ENCODE assay signal across 32 cellular contexts in the genomic region with DNA sequence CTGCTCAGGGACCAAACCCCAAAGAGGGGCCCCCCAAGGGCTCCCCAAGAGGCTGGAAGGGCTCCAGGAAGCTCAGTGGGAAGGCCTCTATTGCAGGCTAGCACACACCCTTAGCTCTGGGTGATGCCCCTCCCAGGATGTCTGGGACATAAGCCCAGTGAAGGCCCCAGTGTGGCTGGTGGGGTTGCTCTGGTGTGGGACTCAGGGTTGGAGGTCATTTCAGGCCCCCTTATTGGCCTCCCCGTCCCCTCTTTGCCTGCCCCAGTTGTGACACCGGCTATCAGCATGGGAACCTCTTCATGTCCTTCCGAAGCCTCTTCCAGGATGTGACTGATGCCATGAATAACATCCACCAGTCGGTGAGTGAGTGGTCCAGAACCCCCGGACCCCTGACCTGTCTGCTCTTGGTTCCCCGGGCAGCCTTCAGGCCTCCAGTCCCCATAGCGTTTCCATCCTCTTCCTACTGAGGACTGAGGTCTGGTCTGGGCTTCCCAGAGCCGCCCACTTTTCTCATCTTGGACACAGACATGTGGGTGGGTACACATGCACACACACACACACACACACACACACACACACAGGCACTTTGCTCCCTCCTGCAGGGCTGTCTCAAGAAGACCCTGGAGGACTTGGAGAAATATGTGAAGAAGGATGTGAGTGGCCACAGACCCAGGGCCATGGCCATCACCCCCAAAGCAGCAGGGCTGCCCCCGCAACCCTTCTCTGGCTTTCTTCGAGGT. TPM values are rescaled to one million over a fixed set of nuclear protein-coding genes. Genes with fewer than 3 reads are reported as not detected.
"Had no signal": no experiment of that assay in that cellular context is flagged by ENCODE, and none has a peak within 500 bp of the region (broad histone marks: within the 10 kb centered on the region; RNA-seq: fewer than 3 reads in every experiment).

No MANE protein-coding gene starts in this region.

- H3K36me3 ChIP-seq: ascending aorta, cardiac muscle cell, colonic mucosa, sigmoid colon, suprapubic skin, tibial artery, upper lobe of right lung had no signal

- ATAC-seq: activated CD4-positive, CD25-positive, alpha-beta regulatory T cell treated with anti-CD3 and anti-CD28 coated beads, Interleukin-2, amount 50 U/mL, for 24 hours; activated CD8-positive, alpha-beta memory T cell treated with anti-CD3 and anti-CD28 coated beads, Interleukin-2, amount 10 ng/mL, durations not matched to agents 7 days and 5 days; effector memory CD8-positive, alpha-beta T cell; esophagus mucosa; left cardiac atrium; left ventricle myocardium superior; psoas muscle; upper lobe of right lung had no signal

- H3K9me3 Mint-ChIP-seq: activated CD4-positive, alpha-beta memory T cell treated with anti-CD3 and anti-CD28 coated beads, Interleukin-2, amount 10 ng/mL, durations not matched to agents 7 days and 5 days; activated naive CD8-positive, alpha-beta T cell treated with anti-CD3 and anti-CD28 coated beads, Interleukin-2, amount 10 ng/mL, durations not matched to agents 7 days and 5 days; activated T-helper 2 cell treated with anti-CD3 and anti-CD28 coated beads, Interferon-gamma antibody, Interleukin-2, Interleukin-4, amounts not matched to agents 10 μg/mL and 5 μg/mL and 100 μg/mL, durations not matched to agents 14 hours and 24 hours and 36 hours; brain; effector memory CD8-positive, alpha-beta T cell had no signal

- H3K27me3 Mint-ChIP-seq: brain had no signal

- H3K9me3 ChIP-seq: ascending aorta, colonic mucosa, psoas muscle, sigmoid colon, suprapubic skin, tibial artery, upper lobe of right lung had no signal

- H3K27me3 ChIP-seq: ascending aorta, cardiac muscle cell, colonic mucosa, sigmoid colon, upper lobe of right lung had no signal

- H3K36me3 Mint-ChIP-seq: activated CD8-positive, alpha-beta memory T cell treated with anti-CD3 and anti-CD28 coated beads, Interleukin-2, amount 10 ng/mL, durations not matched to agents 7 days and 5 days; activated naive CD8-positive, alpha-beta T cell treated with anti-CD3 and anti-CD28 coated beads, Interleukin-2, amount 10 ng/mL, durations not matched to agents 7 days and 5 days; brain had no signal

- H3K4me3 ChIP-seq: ascending aorta, cardiac muscle cell, colonic mucosa, psoas muscle, sigmoid colon, suprapubic skin, tibial artery, upper lobe of right lung had no signal

- H3K4me1 Mint-ChIP-seq: nephron had no signal

- H2AFZ ChIP-seq: parathyroid adenoma had no signal

- H3K27ac ChIP-seq: ascending aorta, cardiac muscle cell, colonic mucosa, parathyroid adenoma, psoas muscle, sigmoid colon, suprapubic skin, tibial artery, upper lobe of right lung had no signal

- DNase-seq: activated CD4-positive, alpha-beta memory T cell treated with anti-CD3 and anti-CD28 coated beads, Interleukin-2, amount 10 ng/mL, durations not matched to agents 7 days and 5 days; activated CD4-positive, alpha-beta T cell treated with anti-CD3 and anti-CD28 coated beads for 48 hours; activated CD8-positive, alpha-beta memory T cell treated with anti-CD3 and anti-CD28 coated beads, Interleukin-2, amount 10 ng/mL, durations not matched to agents 7 days and 5 days; activated naive CD8-positive, alpha-beta T cell treated with anti-CD3 and anti-CD28 coated beads, Interleukin-2, amount 10 ng/mL, durations not matched to agents 7 days and 5 days; activated T-cell treated with anti-CD3 and anti-CD28 coated beads, Interleukin-2, amount 50 U/mL, for 48 hours; cerebellar nuclear complex; colonic mucosa; effector memory CD8-positive, alpha-beta T cell; foreskin fibroblast; head of caudate nucleus; hippocampal formation; left cardiac atrium; left ventricle myocardium superior; occipital lobe; psoas muscle; sigmoid colon; small intestine; stimulated activated CD4-positive, alpha-beta T cell treated with anti-CD3 and anti-CD28 coated beads, Interleukin-4, amount 100 ng/mL, for 24 hours; stimulated activated naive CD4-positive, alpha-beta T cell; T-helper 2 cell; tibial artery; upper lobe of right lung had no signal

- H3K4me1 ChIP-seq: ascending aorta, colonic mucosa, psoas muscle had no signal

- H3K9ac ChIP-seq: parathyroid adenoma had no signal

- H3K4me3 Mint-ChIP-seq: activated CD4-positive, alpha-beta memory T cell treated with anti-CD3 and anti-CD28 coated beads, Interleukin-2, amount 10 ng/mL, durations not matched to agents 7 days and 5 days; activated CD8-positive, alpha-beta memory T cell treated with anti-CD3 and anti-CD28 coated beads, Interleukin-2, amount 10 ng/mL, durations not matched to agents 7 days and 5 days; activated naive CD8-positive, alpha-beta T cell treated with anti-CD3 and anti-CD28 coated beads, Interleukin-2, amount 10 ng/mL, durations not matched to agents 7 days and 5 days; brain; effector memory CD8-positive, alpha-beta T cell; nephron had no signal

- H3K27ac Mint-ChIP-seq: activated CD4-positive, alpha-beta memory T cell treated with anti-CD3 and anti-CD28 coated beads, Interleukin-2, amount 10 ng/mL, durations not matched to agents 7 days and 5 days; activated CD8-positive, alpha-beta memory T cell treated with anti-CD3 and anti-CD28 coated beads, Interleukin-2, amount 10 ng/mL, durations not matched to agents 7 days and 5 days; activated naive CD8-positive, alpha-beta T cell treated with anti-CD3 and anti-CD28 coated beads, Interleukin-2, amount 10 ng/mL, durations not matched to agents 7 days and 5 days; brain; nephron had no signal

RNA-seq across cellular contexts. Expression of a gene that starts 2.2 kb away (rescaled TPM):
- total RNA-seq: activated CD4-positive, alpha-beta memory T cell treated with anti-CD3 and anti-CD28 coated beads, Interleukin-2, amount 10 ng/mL, durations not matched to agents 7 days and 5 days; activated CD8-positive, alpha-beta memory T cell treated with anti-CD3 and anti-CD28 coated beads, Interleukin-2, amount 10 ng/mL, durations not matched to agents 7 days and 5 days; activated naive CD8-positive, alpha-beta T cell treated with anti-CD3 and anti-CD28 coated beads, Interleukin-2, amount 10 ng/mL, durations not matched to agents 7 days and 5 days; activated T-helper 2 cell treated with anti-CD3 and anti-CD28 coated beads, Interferon-gamma antibody, Interleukin-2, Interleukin-4, amounts not matched to agents 10 μg/mL and 5 μg/mL and 100 μg/mL, durations not matched to agents 14 hours and 24 hours and 36 hours; ascending aorta; cardiac muscle cell; colonic mucosa; esophagus mucosa; left cardiac atrium; left ventricle myocardium superior; lung microvascular endothelial cell; occipital lobe; psoas muscle; sigmoid colon; upper lobe of right lung had no signal
- polyA plus RNA-seq: cardiac muscle cell, psoas muscle had no signal

RNA-seq across cellular contexts. Expression of a gene that starts 41.4 kb away (rescaled TPM):
- total RNA-seq: ascending aorta had no signal
